Comparison of ENCODE assay signal across 15 cellular contexts in the genomic region with DNA sequence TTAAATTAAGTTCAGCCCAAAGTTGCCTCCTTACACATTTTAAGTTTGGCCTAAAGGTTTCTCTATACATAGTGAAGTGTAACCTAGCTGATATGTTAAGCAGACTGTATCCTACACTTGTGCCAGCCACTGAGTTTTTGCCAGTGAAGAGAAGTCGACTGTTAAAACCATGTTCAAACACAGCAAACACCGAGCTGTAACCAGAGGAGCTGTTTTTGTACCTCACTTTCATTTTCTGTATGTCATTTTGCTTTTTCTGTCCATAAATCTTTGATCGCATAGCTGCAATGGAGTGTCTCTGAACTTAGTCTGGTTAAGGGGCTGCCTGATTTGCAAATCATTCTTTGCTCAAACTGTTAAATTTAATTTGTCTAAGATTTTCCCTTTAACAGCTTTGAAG.
DNase-seq lines count a peak whose midpoint lies in the region; ATAC-seq and TF ChIP-seq lines count a peak whose summit lies in the region.
"Had no signal": no experiment of that assay in that cellular context is flagged by ENCODE, and none has a peak within 500 bp of the region (broad histone marks: within the 10 kb centered on the region; RNA-seq: fewer than 3 reads in every experiment).

No MANE protein-coding gene starts in this region.

- peak; percentile 77 for ATAC-seq in GM18858 (IDR thresholded peaks at IDR 0.05; ENCODE audit: unreplicated experiment)
- peak; percentile 68 for ATAC-seq in HG02678 (IDR thresholded peaks at IDR 0.05; ENCODE audit: unreplicated experiment)
- ATAC-seq in IMR-90 (ENCODE audit: low read depth) = peak; percentile 42
- peak; percentile 71 to 82 (median 76) for ATAC-seq in right lobe of liver
- ATAC-seq in HG03196 (IDR thresholded peaks at IDR 0.05; ENCODE audit: unreplicated experiment) = no peak
- ATAC-seq: activated CD4-positive, CD25-positive, alpha-beta regulatory T cell treated with anti-CD3 and anti-CD28 coated beads, Interleukin-2, amount 50 U/mL, for 24 hours had no signal

- H4K91ac ChIP-seq in IMR-90 (ENCODE audit: insufficient read depth, low read depth, low read length) = no peak overlapping the region

- TF ChIP-seq RAD21 in IMR-90 (IDR thresholded peaks at IDR 0.05; ENCODE audit: low read length) = no peak

- H3K9me3 ChIP-seq in IMR-90 (ENCODE audit: control insufficient read depth, insufficient read depth, low read length) (no peaks in the 10 kb centered on the region), right lobe of liver (no peaks in the 10 kb centered on the region)
- H3K9me3 ChIP-seq: right atrium auricular region had no signal

- DNase-seq in IMR-90 (peak; percentile 0), right lobe of liver (no peak), COLO829 (ENCODE audit: low spot score) (no peak), mucosa of gallbladder (ENCODE audit: low spot score) (no peak), SKM-1 (lab: John Stamatoyannopoulos, UW; ENCODE audit: unreplicated experiment) (no peak)
- DNase-seq: erythroblast, NCI-H1048, NCI-H82, nucleus accumbens, substantia nigra had no signal

- H2AK5ac ChIP-seq in IMR-90 (ENCODE audit: low read depth, low read length) = no peak overlapping the region

- no peak overlapping the region for H3K56ac ChIP-seq in IMR-90 (ENCODE audit: extremely low read depth, insufficient read depth, low read length)

- dilution Hi-C loops in IMR-90 (cut with HindIII; ENCODE audit: low sequenced_read_pairs, unreplicated experiment) = no loop called here

- peak overlapping the region; percentile 72; the same call in 1 of the 2 replicates for H3K4me2 ChIP-seq in IMR-90 (ENCODE audit: low read depth, low read length)

- no peak overlapping the region for H3K9ac ChIP-seq in IMR-90 (ENCODE audit: low read depth, low read length)

- H3K4me1 ChIP-seq in IMR-90 (ENCODE audit: control insufficient read depth, insufficient read depth, low read length) (no peaks in the 10 kb centered on the region), right lobe of liver (peaks cover 0 to 17% (median 2%) of the 10 kb centered on the region in 4 donors)
- H3K4me1 ChIP-seq: right atrium auricular region had no signal

- no peaks in the 10 kb centered on the region for H3K79me1 ChIP-seq in IMR-90 (ENCODE audit: low read depth in 1 of 2, low read length in 2 of 2)

- H3K14ac ChIP-seq in IMR-90 (replicated peaks; ENCODE audit: low read depth, low read length) = no peak overlapping the region

- H3K36me3 ChIP-seq in IMR-90 (ENCODE audit: control insufficient read depth, insufficient read depth, low read length) (no peaks in the 10 kb centered on the region), right lobe of liver (no peaks in the 10 kb centered on the region)
- H3K36me3 ChIP-seq: right atrium auricular region had no signal

- no peaks in the 10 kb centered on the region for H4K20me1 ChIP-seq in IMR-90 (ENCODE audit: insufficient read depth, low read length)

- CTCF ChIA-PET in IMR-90 (lab: Yijun Ruan, JAX) = no interaction called here

- no peak overlapping the region for H3K18ac ChIP-seq in IMR-90 (ENCODE audit: low read depth, low read length)

- no peak overlapping the region for H2BK15ac ChIP-seq in IMR-90 (ENCODE audit: low read depth, low read length)

- POLR2A ChIA-PET in IMR-90 (lab: Charles Lee; ENCODE audit: unreplicated experiment) = no interaction called here

- H2AK9ac ChIP-seq in IMR-90 (replicated peaks; ENCODE audit: low read depth, low read length, poor library complexity) = no peak overlapping the region

- in situ Hi-C loops in IMR-90 (cut with MboI; ENCODE audit: low sequenced_read_pairs) = no loop called here

- intact Hi-C loops in IMR-90 (cut with micrococcal nuclease) = no loop called here
- intact Hi-C loops in right lobe of liver (cut with DNase I) = no loop called here

- 20% methylated on average over 1 of the region's 3 CpGs; no CpG with 5 or more reads in 1 of the 2 experiments for WGBS in IMR-90 (ENCODE audit: extremely low coverage in 2 of 2, insufficient read length in 1 of 2), 2 experiments
- WGBS in right lobe of liver (ENCODE audit: insufficient coverage, low coverage, low lambda C conversion rate, missing lambda C conversion rate) = 14% methylated on average over 3 of the region's 3 CpGs

- no peak overlapping the region for H2BK5ac ChIP-seq in IMR-90 (ENCODE audit: low read depth, low read length, poor library complexity, severe bottlenecking)

- H3K4me3 ChIP-seq in IMR-90 (ENCODE audit: insufficient read depth, low read depth, low read length) = peak overlapping the region; percentile 7; the same call in 1 of the 2 replicates
- peak overlapping the region in 1 of 3 donors; percentile 17 for H3K4me3 ChIP-seq in right lobe of liver
- H3K4me3 ChIP-seq: right atrium auricular region had no signal

- H2BK20ac ChIP-seq in IMR-90 (ENCODE audit: low read depth, low read length) = no peak overlapping the region

- H3K27ac ChIP-seq in IMR-90 (ENCODE audit: insufficient read depth, low read length) = no peak overlapping the region
- peak overlapping the region in 1 of 3 donors; percentile 24 for H3K27ac ChIP-seq in right lobe of liver
- H3K27ac ChIP-seq: right atrium auricular region had no signal

- no peak overlapping the region for H4K8ac ChIP-seq in IMR-90 (ENCODE audit: low read depth in 2 of 2, low read length in 2 of 2)

- no peak overlapping the region for H3K23ac ChIP-seq in IMR-90 (ENCODE audit: low read depth, low read length)

- H3K9me1 ChIP-seq in IMR-90 (ENCODE audit: insufficient read depth, low read length) = no peaks in the 10 kb centered on the region

- no peak for TF ChIP-seq POLR2A in IMR-90 (IDR thresholded peaks at IDR 0.05; ENCODE audit: low read depth, low read length)
- no peak for TF ChIP-seq POLR2A in right lobe of liver (IDR thresholded peaks at IDR 0.05)

- BruUV-seq in IMR-90 (replicated peaks; lab: Mats Ljungman, UMichigan) = no TSS peak

- TF ChIP-seq CTCF in IMR-90 (conservative IDR thresholded peaks at IDR 0.05; ENCODE audit: low read depth, low read length) (no peak), right lobe of liver (IDR thresholded peaks at IDR 0.05) (no peak)

- no peak overlapping the region for H2AFZ ChIP-seq in IMR-90 (replicated peaks; ENCODE audit: low read length, poor library complexity)

- H3K27me3 ChIP-seq in IMR-90 (ENCODE audit: control insufficient read depth, insufficient read depth, low read length) (no peaks in the 10 kb centered on the region), right lobe of liver (no peaks in the 10 kb centered on the region)
- H3K27me3 ChIP-seq: right atrium auricular region had no signal

- no peak overlapping the region for H4K5ac ChIP-seq in IMR-90 (ENCODE audit: low read depth, low read length)

- H3K4ac ChIP-seq in IMR-90 (ENCODE audit: low read depth, low read length) = no peak overlapping the region

- no peak overlapping the region for H2BK120ac ChIP-seq in IMR-90 (ENCODE audit: low read depth, low read length)

TF ChIP-seq in IMR-90, 13 proteins besides CTCF, POLR2A, EP300 and RAD21:
- TF ChIP-seq RFX5 (IDR thresholded peaks at IDR 0.05; ENCODE audit: low read depth, low read length) (no peak), MAZ (IDR thresholded peaks at IDR 0.05; ENCODE audit: borderline replicate concordance, low read depth, low read length) (no peak), BHLHE40 (IDR thresholded peaks at IDR 0.05; ENCODE audit: low read depth, low read length) (no peak), USF2 (IDR thresholded peaks at IDR 0.05; ENCODE audit: low read depth, low read length) (no peak), SMC3 (IDR thresholded peaks at IDR 0.05; ENCODE audit: low read depth, low read length) (no peak), RCOR1 (IDR thresholded peaks at IDR 0.05; ENCODE audit: insufficient replicate concordance, low read length) (no peak), NFE2L2 (IDR thresholded peaks at IDR 0.05; ENCODE audit: low read depth, low read length) (no peak), FOS (IDR thresholded peaks at IDR 0.05; ENCODE audit: low read depth, low read length) (no peak)
